Comparison of ENCODE assay signal across 8 cellular contexts in the genomic region with DNA sequence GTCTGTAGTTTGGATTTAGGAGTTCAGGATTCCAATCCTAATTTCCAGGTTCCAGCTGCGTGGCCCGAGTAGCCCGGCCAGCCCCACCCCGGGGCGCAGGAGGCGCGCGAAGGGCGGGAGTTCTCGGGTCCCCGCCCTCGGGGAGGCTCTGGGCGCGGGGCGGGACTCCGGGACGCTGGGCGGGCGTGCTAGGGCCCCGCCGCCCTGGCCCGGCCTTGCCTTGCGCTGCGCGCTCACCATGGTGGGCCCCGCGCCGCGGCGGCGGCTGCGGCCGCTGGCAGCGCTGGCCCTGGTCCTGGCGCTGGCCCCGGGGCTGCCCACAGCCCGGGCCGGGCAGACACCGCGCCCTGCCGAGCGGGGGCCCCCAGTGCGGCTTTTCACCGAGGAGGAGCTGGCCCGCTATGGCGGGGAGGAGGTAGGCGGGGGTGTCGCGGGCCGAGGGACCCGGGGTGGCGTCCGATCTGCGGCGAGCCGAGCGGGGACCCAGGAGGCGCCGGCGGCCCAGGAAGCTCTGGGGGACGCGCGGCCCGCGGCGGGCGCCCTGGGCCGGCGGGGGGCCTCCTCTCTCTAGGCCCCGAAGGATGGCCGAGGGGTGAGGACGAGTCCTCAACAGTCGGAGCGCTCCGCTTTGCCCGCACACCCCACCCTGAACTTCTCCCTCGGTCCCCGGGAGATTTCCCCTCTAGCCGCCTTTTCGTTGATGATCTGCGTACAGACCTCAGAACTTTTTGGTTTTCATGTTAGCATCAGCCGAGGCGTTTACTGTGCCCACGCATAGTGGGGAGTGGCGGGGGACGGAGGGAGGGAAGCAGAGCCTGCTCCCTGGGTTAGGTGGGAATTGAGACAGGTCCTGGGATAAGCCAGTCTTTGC. TPM values are rescaled to one million over a fixed set of nuclear protein-coding genes. Genes with fewer than 3 reads are reported as not detected.
DNase-seq lines count a peak whose midpoint lies in the region; ATAC-seq and TF ChIP-seq lines count a peak whose summit lies in the region.

NENF (plus strand) TSS at position 215 of the 871 bp plus-strand sequence; CDS start at position 239, 24 bp downstream.

- no peaks in the 10 kb centered on the region for H3K36me3 ChIP-seq in colonic mucosa

- H3K9me3 ChIP-seq in colonic mucosa: no peaks in the 10 kb centered on the region

- H3K4me1 ChIP-seq in colonic mucosa: no peaks in the 10 kb centered on the region

- intact Hi-C loops in colonic mucosa (cut with DNase I): no loop called here

- no peaks in the 10 kb centered on the region for H3K27me3 ChIP-seq in colonic mucosa

- ATAC-seq in GM18867 (IDR thresholded peaks at IDR 0.05; ENCODE audit: unreplicated experiment): peak; percentile 99
- peak; percentile 98 for ATAC-seq in HG03095 (IDR thresholded peaks at IDR 0.05; ENCODE audit: unreplicated experiment)

- peak; percentile 98 for DNase-seq in AG08395 (ENCODE audit: low spot score)
- peak; percentile 60 for DNase-seq in NCI-H2227 treated with DMSO at 0.1 percent for 48 hours (lab: John Stamatoyannopoulos, UW)
- DNase-seq in activated CD4-positive, alpha-beta T cell treated with anti-CD3 and anti-CD28 coated beads for 24 hours (ENCODE audit: low read depth in 2 of 2): peak; percentile 61 to 69
- DNase-seq in colonic mucosa: peak; percentile 88
- peak; percentile 91 for DNase-seq in left kidney (ENCODE audit: low read depth, low spot score)
- DNase-seq in stimulated activated CD4-positive, alpha-beta T cell treated with anti-CD3 and anti-CD28 coated beads, Interleukin-1b, Interleukin-23, amount 100 ng/mL, for 48 hours: peak; percentile 74

- H3K9ac ChIP-seq in colonic mucosa (ENCODE audit: low read depth in 2 of 2, low read length in 2 of 2): peak within 1 kb of the TSS; percentile 73 to 82

- peak within 1 kb of the TSS; percentile 18 for H3K27ac ChIP-seq in colonic mucosa

- TF ChIP-seq CTCF in colonic mucosa (IDR thresholded peaks at IDR 0.05): no peak

- H3K4me3 ChIP-seq in colonic mucosa: peak within 1 kb of the TSS; percentile 83

RNA-seq across cellular contexts. Expression of gene NENF, which starts in this region (rescaled TPM):
- 10 to 100 TPM; 43.4 to 43.9 TPM for total RNA-seq in colonic mucosa

Comparison
In these comparisons a context has a peak if more than half of its experiments do, and no peak if none do; other contexts are left out.
1. Peak in every context shown above with its lines: DNase-seq, ATAC-seq, H3K4me3 ChIP-seq and H3K27ac ChIP-seq.